ENCODE assay signal across 1 cellular context in genomic region chr4:154444958-154445357, GRCh38.
TF ChIP-seq lines count a peak whose summit lies in the region.

No MANE protein-coding gene starts in this region.

TF ChIP-seq in K562, 482 proteins besides CTCF, POLR2A, EP300 and RAD21 (continued from another document):
- TF ChIP-seq SIN3A (IDR thresholded peaks at IDR 0.05; ENCODE audit: borderline replicate concordance in 2 of 2, control insufficient read depth in 1 of 2, low read depth in 2 of 2, low read length in 2 of 2) (no peak), XRCC3 (IDR thresholded peaks at IDR 0.05) (no peak), ZC3H8 (IDR thresholded peaks at IDR 0.05) (no peak), CBFA2T2 (conservative IDR thresholded peaks at IDR 0.05) (peak; percentile 86), U2AF1 (optimal IDR thresholded peaks at IDR 0.05; ENCODE audit: low read depth, low read length) (no peak), KDM1A (IDR thresholded peaks at IDR 0.05) (peak; percentile 60 to 66; a peak in 3 of 4 replicates), TSHZ1 (CRISPR knock-in tag; IDR thresholded peaks at IDR 0.05) (no peak)
